10 cellular contexts compared by ENCODE assay signal in the genomic region with DNA sequence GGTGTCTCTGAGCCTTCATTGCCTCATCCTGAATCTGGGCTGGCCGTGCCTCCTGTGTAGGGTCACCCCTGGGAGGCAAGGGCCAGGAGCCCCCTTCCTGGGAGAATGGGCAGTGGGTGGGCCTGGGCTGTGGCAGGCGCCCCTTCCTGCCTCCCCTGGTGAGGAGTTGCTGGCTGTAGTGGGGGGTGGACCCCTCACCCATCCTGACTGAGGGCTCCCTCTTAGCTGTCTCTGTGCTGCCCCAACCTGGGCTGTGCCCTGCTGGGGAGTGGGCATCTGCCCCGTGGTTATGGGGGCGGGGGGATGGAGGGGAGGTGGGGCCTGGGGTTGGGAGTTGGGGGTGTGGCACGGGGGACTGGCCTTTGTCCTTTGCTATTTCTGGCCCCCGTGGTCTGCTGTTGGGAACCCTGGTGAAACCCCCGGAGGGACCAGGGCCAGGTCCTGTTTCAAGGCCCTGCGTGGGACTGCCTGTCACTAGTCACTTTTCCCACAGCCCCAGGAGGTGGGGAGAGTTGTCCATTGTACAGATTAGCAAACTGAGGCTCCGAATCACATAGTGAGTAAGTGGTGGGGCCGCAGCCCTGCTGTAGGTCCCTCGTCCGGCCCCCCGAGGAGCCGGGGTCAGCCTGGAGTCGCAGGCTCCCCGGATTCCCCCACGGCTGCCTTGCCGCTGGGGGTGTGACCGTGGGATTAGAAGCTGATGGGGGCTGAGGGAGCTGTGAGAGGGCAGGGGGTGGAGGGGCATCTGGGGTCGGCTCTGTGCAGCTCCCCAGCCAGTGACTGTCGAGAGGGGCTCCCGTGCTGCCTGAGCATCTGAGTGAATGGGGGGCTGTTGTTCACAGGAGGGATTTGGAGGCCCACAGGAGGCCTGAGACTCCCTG. TPM values are rescaled to one million over a fixed set of nuclear protein-coding genes. Genes with fewer than 3 reads are reported as not detected.
A peak's percentile ranks its signal among the peaks of the same experiment; 100 is the strongest.
DNase-seq lines count a peak whose midpoint lies in the region; ATAC-seq and TF ChIP-seq lines count a peak whose summit lies in the region.
"Had no signal": no experiment of that assay in that cellular context is flagged by ENCODE, and none has a peak within 500 bp of the region (broad histone marks: within the 10 kb centered on the region; RNA-seq: fewer than 3 reads in every experiment).

No MANE protein-coding gene starts in this region.

- peaks cover 15% of the 10 kb centered on the region for H3K4me1 ChIP-seq in A673 (ENCODE audit: insufficient read depth, low read length, poor library complexity, severe bottlenecking)
- peaks cover 18% of the 10 kb centered on the region for H3K4me1 ChIP-seq in HUES6 (ENCODE audit: control insufficient read depth, insufficient read depth, low read length)
- peaks cover 0 to 53% of the 10 kb centered on the region in 2 donors for H3K4me1 ChIP-seq in muscle layer of duodenum (ENCODE audit: control insufficient read depth in 1 of 2, insufficient read depth in 2 of 2, low read length in 2 of 2)

- no peak for TF ChIP-seq CTCF in A673 (conservative IDR thresholded peaks at IDR 0.05; ENCODE audit: low read depth, low read length)
- TF ChIP-seq CTCF in chondrocyte (IDR thresholded peaks at IDR 0.05), result no peak

- no peaks in the 10 kb centered on the region for H3K36me3 Mint-ChIP-seq in chondrocyte (ENCODE audit: low read depth)

- no TSS peak for BruUV-seq in A673 (replicated peaks; lab: Mats Ljungman, UMichigan)

- POLR2A ChIA-PET in A673 (lab: Charles Lee; ENCODE audit: low non-redundant PET), result no interaction called here

- H3K27ac ChIP-seq in A673 (ENCODE audit: low read depth, low read length, poor library complexity, severe bottlenecking), result peak overlapping the region; percentile 98
- peak overlapping the region; percentile 52; the same call in 1 of the 2 replicates for H3K27ac ChIP-seq in HUES6 (ENCODE audit: low read depth, low read length)
- peak overlapping the region; percentile 9 for H3K27ac ChIP-seq in muscle layer of duodenum (ENCODE audit: low read length)

- intact Hi-C loops in A673 (cut with micrococcal nuclease; ENCODE audit: unreplicated experiment), result loop anchor here (5.0 kb wide), 1 partner anchor 77 kb away; a partner anchor contains a TSS

- no peaks in the 10 kb centered on the region for H3K27me3 Mint-ChIP-seq in chondrocyte (ENCODE audit: low read depth)

- H3K4me3 ChIP-seq in A673 (ENCODE audit: low read depth, low read length, poor library complexity, severe bottlenecking) (peak overlapping the region; percentile 98), HUES6 (ENCODE audit: low read depth, low read length) (peak overlapping the region; percentile 77), muscle layer of duodenum (ENCODE audit: low read depth in 1 of 2, low read length in 2 of 2) (peak overlapping the region in 1 of 2 donors; percentile 84)

- H3K9ac ChIP-seq in HUES6 (ENCODE audit: low read length), result peak overlapping the region; percentile 90

- H3K27me3 ChIP-seq in A673 (replicated peaks; ENCODE audit: insufficient read depth, low read depth, low read length, poor library complexity) (no peaks in the 10 kb centered on the region), HUES6 (ENCODE audit: control insufficient read depth, insufficient read depth, low read length) (no peaks in the 10 kb centered on the region), muscle layer of duodenum (ENCODE audit: low read depth, low read length) (no peaks in the 10 kb centered on the region)

- no peak for DNase-seq in A673 (ENCODE audit: low spot score)
- DNase-seq in chondrocyte (ENCODE audit: low spot score), result no peak
- DNase-seq in NCI-H526 treated with DMSO at 0.1 percent for 48 hours (lab: John Stamatoyannopoulos, UW), result no peak
- no peak for DNase-seq in activated CD8-positive, alpha-beta memory T cell treated with anti-CD3 and anti-CD28 coated beads, Interleukin-2, amount 50 U/mL, for 48 hours
- no peak for DNase-seq in iPS-NIHi11 (ENCODE audit: low spot score)
- DNase-seq: cortex of kidney, GDM1 had no signal

- ATAC-seq in HG03139 (IDR thresholded peaks at IDR 0.05; ENCODE audit: unreplicated experiment), result no peak

- H3K4me3 Mint-ChIP-seq in chondrocyte (ENCODE audit: unreplicated experiment), result peak overlapping the region; percentile 92

- H3K36me3 ChIP-seq in A673 (ENCODE audit: insufficient read depth, low read length, poor library complexity, severe bottlenecking), result peaks cover 20% of the 10 kb centered on the region
- H3K36me3 ChIP-seq in HUES6 (ENCODE audit: control insufficient read depth, insufficient read depth, low read length), result peaks cover 9% of the 10 kb centered on the region
- H3K36me3 ChIP-seq in muscle layer of duodenum (ENCODE audit: control insufficient read depth in 1 of 2, insufficient read depth in 2 of 2, low read length in 2 of 2), result no peaks in the 10 kb centered on the region

- CTCF ChIA-PET in A673 (lab: Charles Lee), result no interaction called here

- no peaks in the 10 kb centered on the region for H3K9me3 Mint-ChIP-seq in chondrocyte (ENCODE audit: low read depth)

- H3K9me3 ChIP-seq in A673 (ENCODE audit: low read depth, low read length, poor library complexity, severe bottlenecking) (no peaks in the 10 kb centered on the region), HUES6 (ENCODE audit: control insufficient read depth, insufficient read depth, low read depth, low read length) (no peaks in the 10 kb centered on the region), muscle layer of duodenum (ENCODE audit: control insufficient read depth in 1 of 2, low read length in 2 of 2) (no peaks in the 10 kb centered on the region)

- H3K4me1 Mint-ChIP-seq in chondrocyte (ENCODE audit: low read depth), result peaks cover 60% of the 10 kb centered on the region

- peak overlapping the region; percentile 98 for H3K27ac Mint-ChIP-seq in chondrocyte (ENCODE audit: unreplicated experiment)

RNA-seq across cellular contexts. Expression of a gene that starts 2.7 kb away (rescaled TPM):
- 248 and 256 TPM in 2 replicates for total RNA-seq in A673 (2021)
- total RNA-seq in chondrocyte, result 196 to 209 TPM (median 198 TPM) in 3 replicates

RNA-seq across cellular contexts. Expression of a gene that starts 53.5 kb away (rescaled TPM):
- total RNA-seq in A673 (2021) (not detected in 2 replicates), chondrocyte (9.1 to 11.1 TPM (median 9.6 TPM) in 3 replicates)

Comparison
In these comparisons a context has a peak if more than half of its experiments do, and no peak if none do; other contexts are left out.
1. H3K27ac ChIP-seq: peak in every context shown above with its lines; median percentile 98 in A673; 52 in HUES6; 9 in muscle layer of duodenum.